29 cellular contexts compared by ENCODE assay signal in genomic region chr15:81475471-81475870, GRCh38.
"Had no signal": no experiment of that assay in that cellular context is flagged by ENCODE, and none has a peak within 500 bp of the region (broad histone marks: within the 10 kb centered on the region; RNA-seq: fewer than 3 reads in every experiment).

No MANE protein-coding gene starts in this region.

- ATAC-seq: natural killer cell; psoas muscle; right cardiac atrium; right lobe of liver; stimulated activated memory B cell treated with anti-CD40 and anti-IgM and Interleukin-4, amounts not matched to agents 10 μg/mL and 1 μg/mL and 100 μg/mL, for 72 hours; stimulated activated naive CD8-positive, alpha-beta T cell treated with anti-CD3 and anti-CD28 coated beads, Interleukin-15, amount 100 ng/mL, for 72 hours; stimulated activated naive CD8-positive, alpha-beta T cell treated with anti-CD3 and anti-CD28 coated beads, Interleukin-15, Interleukin-2, amounts not matched to agents 100 U/mL and 50 U/mL, for 24 hours; upper lobe of right lung had no signal

- H3K27me3 ChIP-seq: neural progenitor cell, ovary, right lobe of liver, sigmoid colon, testis, tibial artery, transverse colon, vagina had no signal

- DNase-seq: natural killer cell; occipital lobe; ovary; posterior cingulate gyrus; psoas muscle; right cardiac atrium; right lobe of liver; sigmoid colon; spleen; stimulated activated CD4-positive, alpha-beta T cell treated with anti-CD3 and anti-CD28 coated beads, Interleukin-12 subunit alpha, Interleukin-12 subunit beta, amount 100 ng/mL, for 4 hours; stimulated activated CD4-positive, alpha-beta T cell treated with anti-CD3 and anti-CD28 coated beads, Interleukin-1b, Interleukin-23, amount 100 ng/mL, for 48 hours; stimulated activated CD4-positive, alpha-beta T cell treated with anti-CD3 and anti-CD28 coated beads, Interleukin-4, amount 100 ng/mL, for 1 hour; stimulated activated CD4-positive, alpha-beta T cell treated with anti-CD3 and anti-CD28 coated beads, Interleukin-4, amount 100 ng/mL, for 4 hours; stimulated activated CD8-positive, alpha-beta memory T cell treated with anti-CD3 and anti-CD28 coated beads, Interleukin-4, amount 100 ng/mL, for 48 hours; stimulated activated naive CD4-positive, alpha-beta T cell; stimulated activated naive CD8-positive, alpha-beta T cell treated with anti-CD3 and anti-CD28 coated beads, Interleukin-15, amount 100 ng/mL, for 72 hours; stimulated activated naive CD8-positive, alpha-beta T cell treated with anti-CD3 and anti-CD28 coated beads, Interleukin-15, Interleukin-2, amounts not matched to agents 100 U/mL and 50 U/mL, for 24 hours; substantia nigra; testis; tibial artery; transverse colon; upper lobe of right lung had no signal

- H3K4me1 ChIP-seq: neural progenitor cell, parathyroid adenoma, psoas muscle, right lobe of liver, sigmoid colon, spleen, suprapubic skin, testis, tibial artery, transverse colon, upper lobe of right lung, vagina had no signal

- H3K9ac ChIP-seq: neural progenitor cell, parathyroid adenoma had no signal

- H3K4me3 ChIP-seq: neural progenitor cell, ovary, psoas muscle, right lobe of liver, sigmoid colon, skin epidermis, smooth muscle cell, spleen, suprapubic skin, testis, tibial artery, transverse colon, upper lobe of right lung, vagina had no signal

- H3K9me3 ChIP-seq: ovary, psoas muscle, right lobe of liver, sigmoid colon, spleen, suprapubic skin, testis, tibial artery, transverse colon, upper lobe of right lung, vagina had no signal

- H3K79me2 ChIP-seq: parathyroid adenoma had no signal

- H3K27ac ChIP-seq: neural progenitor cell, ovary, parathyroid adenoma, psoas muscle, right lobe of liver, sigmoid colon, skin epidermis, spleen, suprapubic skin, testis, tibial artery, transverse colon, upper lobe of right lung, vagina had no signal

- H2AFZ ChIP-seq: neural progenitor cell, parathyroid adenoma had no signal

- H3K4me2 ChIP-seq: neural progenitor cell, smooth muscle cell had no signal

- H3K36me3 ChIP-seq: neural progenitor cell, ovary, right lobe of liver, sigmoid colon, spleen, suprapubic skin, tibial artery, transverse colon, upper lobe of right lung, vagina had no signal
